ENCODE assay signal across 28 cellular contexts in genomic region chr17:62690168-62690897, GRCh38.
A peak's percentile ranks its signal among the peaks of the same experiment; 100 is the strongest.
DNase-seq lines count a peak whose midpoint lies in the region; ATAC-seq and TF ChIP-seq lines count a peak whose summit lies in the region.
"Had no signal": no experiment of that assay in that cellular context is flagged by ENCODE, and none has a peak within 500 bp of the region (broad histone marks: within the 10 kb centered on the region; RNA-seq: fewer than 3 reads in every experiment).

No MANE protein-coding gene starts in this region.

- CTCF ChIA-PET in RWPE1 (lab: Yijun Ruan, JAX): no interaction called here

- DNase-seq in NCI-H2171 treated with DMSO at 0.1 percent for 48 hours (lab: John Stamatoyannopoulos, UW) (peak; percentile 19), NCI-H2171 (lab: John Stamatoyannopoulos, UW) (no peak), HFF-Myc (ENCODE audit: extremely low read depth, low read depth) (no peak), RWPE1 (ENCODE audit: low spot score) (no peak), neuronal stem cell (ENCODE audit: low spot score) (no peak), NOMO-1 treated with DMSO at 0.1 percent for 48 hours (lab: John Stamatoyannopoulos, UW; ENCODE audit: unreplicated experiment) (no peak)
- no peak for DNase-seq in central memory CD4-positive, alpha-beta T cell
- DNase-seq: ACHN; activated CD4-positive, alpha-beta T cell treated with anti-CD3 and anti-CD28 coated beads, Interleukin-2, amount 50 U/mL, for 4 hours; activated T-cell treated with anti-CD3 and anti-CD28 coated beads, Interleukin-2, amount 50 U/mL, for 48 hours; cortex of kidney; effector memory CD8-positive, alpha-beta T cell; KBM-7; left ventricle myocardium inferior; mesendoderm; MG63; NCI-H1436; NCI-H2107; OCI-M1; small intestine; stimulated activated naive CD4-positive, alpha-beta T cell treated with Interleukin-2 at 50 U/mL for 16 hours; T-helper 17 cell had no signal

- no peak overlapping the region for H3K18ac ChIP-seq in neuronal stem cell (ENCODE audit: low read length)

- no peak overlapping the region for H2BK12ac ChIP-seq in neuronal stem cell (ENCODE audit: low read length)

- no peak overlapping the region for H4K91ac ChIP-seq in neuronal stem cell (ENCODE audit: low read depth, low read length, poor library complexity)

- no peak overlapping the region for H2AK5ac ChIP-seq in neuronal stem cell (ENCODE audit: low read depth, low read length)

- H3K4me3 ChIP-seq in HFF-Myc (replicated peaks; ENCODE audit: low read depth, low read length): no peak overlapping the region
- no peak overlapping the region for H3K4me3 ChIP-seq in neuronal stem cell (ENCODE audit: low read length in 2 of 2)
- H3K4me3 ChIP-seq: ascending aorta, BLaER1, cardiac muscle cell, left ventricle myocardium inferior, MG63, SK-N-MC had no signal

- no peak overlapping the region for H2BK5ac ChIP-seq in neuronal stem cell (ENCODE audit: low read length)

- H3K9ac ChIP-seq in neuronal stem cell (ENCODE audit: low read depth, low read length, poor library complexity): peak overlapping the region; percentile 15
- H3K9ac ChIP-seq: BLaER1 had no signal

- no peaks in the 10 kb centered on the region for H3K27me3 ChIP-seq in neuronal stem cell (ENCODE audit: control insufficient read depth in 3 of 3, insufficient read depth in 3 of 3, low read depth in 1 of 3, low read length in 3 of 3)
- H3K27me3 ChIP-seq: ascending aorta, BLaER1, cardiac muscle cell, MG63 had no signal

- peak overlapping the region; percentile 25 for H4K8ac ChIP-seq in neuronal stem cell (ENCODE audit: low read depth, low read length)

- no peak overlapping the region for H2BK120ac ChIP-seq in neuronal stem cell (ENCODE audit: low read depth, low read length)

- H3K23ac ChIP-seq in neuronal stem cell (ENCODE audit: low read depth, low read length, poor library complexity): no peak overlapping the region

- no peak overlapping the region for H2AFZ ChIP-seq in neuronal stem cell (ENCODE audit: low read length)

- no peak overlapping the region for H3K14ac ChIP-seq in neuronal stem cell (ENCODE audit: low read length)

- peaks cover 14 to 15% of the 10 kb centered on the region in 2 donors for H3K4me1 ChIP-seq in neuronal stem cell (ENCODE audit: control insufficient read depth in 2 of 2, insufficient read depth in 1 of 2, low read depth in 1 of 2, low read length in 2 of 2)
- H3K4me1 ChIP-seq: ascending aorta had no signal

- H3K79me1 ChIP-seq in neuronal stem cell (ENCODE audit: low read depth, low read length): no peaks in the 10 kb centered on the region

- H3K4me2 ChIP-seq in neuronal stem cell (ENCODE audit: insufficient read depth, low read length, poor library complexity, severe bottlenecking): no peak overlapping the region
- H3K4me2 ChIP-seq: BLaER1 had no signal

- POLR2A ChIA-PET in RWPE1 (lab: Yijun Ruan, JAX; ENCODE audit: low non-redundant PET): no interaction called here

- TF ChIP-seq CTCF in HFF-Myc (IDR thresholded peaks at IDR 0.05; ENCODE audit: low read depth, low read length, missing control alignments): peak; percentile 14
- no peak for TF ChIP-seq CTCF in RWPE1 (conservative IDR thresholded peaks at IDR 0.05; ENCODE audit: low read depth)

- no CpG with 5 or more reads among the region's 19 CpGs for WGBS in neuronal stem cell (ENCODE audit: extremely low coverage in 2 of 2, insufficient read length in 2 of 2, insufficient replicate concordance in 1 of 2), 2 donors

- ATAC-seq in GM19324 (IDR thresholded peaks at IDR 0.05; ENCODE audit: low FRiP score, unreplicated experiment): no peak
- ATAC-seq: activated CD4-positive, CD25-positive, alpha-beta regulatory T cell treated with anti-CD3 and anti-CD28 coated beads, Interleukin-2, amount 50 U/mL, for 24 hours; effector memory CD8-positive, alpha-beta T cell; T-helper 17 cell had no signal

- H3K4ac ChIP-seq in neuronal stem cell (ENCODE audit: low read length): no peak overlapping the region

- peaks cover 12 to 54% of the 10 kb centered on the region in 2 donors for H3K36me3 ChIP-seq in neuronal stem cell (replicated peaks in 1 of 2; ENCODE audit: control insufficient read depth in 2 of 2, insufficient read depth in 2 of 2, low read length in 2 of 2)
- H3K36me3 ChIP-seq: cardiac muscle cell, left ventricle myocardium inferior had no signal

- H3K9me3 ChIP-seq in neuronal stem cell (replicated peaks in 1 of 2; ENCODE audit: control insufficient read depth in 2 of 2, insufficient read depth in 1 of 2, low read depth in 1 of 2, low read length in 2 of 2): no peaks in the 10 kb centered on the region
- H3K9me3 ChIP-seq: ascending aorta, BLaER1, left ventricle myocardium inferior, MG63 had no signal

- H3K27ac ChIP-seq in RWPE1 (0 out of 2 replicates have a peak overlapping the region, but pooled peaks have one; percentile 0), neuronal stem cell (replicated peaks; ENCODE audit: low read length) (no peak overlapping the region)
- H3K27ac ChIP-seq: ascending aorta, BLaER1, cardiac muscle cell, left ventricle myocardium inferior, SK-N-MC had no signal

- H2BK15ac ChIP-seq in neuronal stem cell (ENCODE audit: low read length): no peak overlapping the region
